Comparison of ENCODE assay signal across 24 cellular contexts in genomic region chr11:111612211-111612610, GRCh38. TPM values are rescaled to one million over a fixed set of nuclear protein-coding genes. Genes with fewer than 3 reads are reported as not detected.
DNase-seq lines count a peak whose midpoint lies in the region; ATAC-seq and TF ChIP-seq lines count a peak whose summit lies in the region.
"Had no signal": no experiment of that assay in that cellular context is flagged by ENCODE, and none has a peak within 500 bp of the region (broad histone marks: within the 10 kb centered on the region; RNA-seq: fewer than 3 reads in every experiment).

No MANE protein-coding gene starts in this region.

- POLR2A ChIA-PET in activated CD4-positive, alpha-beta T cell treated with anti-CD3 and anti-CD28 coated beads, Interleukin-2, amount 10 ng/mL, durations not matched to agents 7 days and 5 days (lab: Charles Lee) = no interaction called here

- no peak overlapping the region for H3K4me3 Mint-ChIP-seq in activated CD4-positive, alpha-beta T cell treated with anti-CD3 and anti-CD28 coated beads, Interleukin-2, amount 10 ng/mL, durations not matched to agents 7 days and 5 days
- H3K4me3 Mint-ChIP-seq: activated CD8-positive, alpha-beta T cell treated with anti-CD3 and anti-CD28 coated beads for 36 hours; activated naive CD4-positive, alpha-beta T cell treated with anti-CD3 and anti-CD28 coated beads for 36 hours; CD14-positive monocyte; naive thymus-derived CD4-positive, alpha-beta T cell; stimulated activated memory B cell treated with anti-CD40 and anti-IgM and Interleukin-4, amounts not matched to agents 10 μg/mL and 1 μg/mL and 100 μg/mL, for 72 hours; T-helper 1 cell treated with Interleukin-12 subunit alpha and Interleukin-12 subunit beta and Interleukin-4 antibody, amounts not matched to agents 30 μg/mL and 1 μg/mL, for 36 hours had no signal

- H3K36me3 Mint-ChIP-seq in activated CD4-positive, alpha-beta T cell treated with anti-CD3 and anti-CD28 coated beads, Interleukin-2, amount 10 ng/mL, durations not matched to agents 7 days and 5 days (ENCODE audit: low read depth) = no peaks in the 10 kb centered on the region

- H3K4me1 Mint-ChIP-seq in activated CD4-positive, alpha-beta T cell treated with anti-CD3 and anti-CD28 coated beads, Interleukin-2, amount 10 ng/mL, durations not matched to agents 7 days and 5 days = no peaks in the 10 kb centered on the region
- H3K4me1 Mint-ChIP-seq: CD14-positive monocyte; stimulated activated memory B cell treated with anti-CD40 and anti-IgM and Interleukin-4, amounts not matched to agents 10 μg/mL and 1 μg/mL and 100 μg/mL, for 72 hours had no signal

- TF ChIP-seq CTCF in left ventricle myocardium inferior (IDR thresholded peaks at IDR 0.05; ENCODE audit: borderline replicate concordance) (no peak), brain microvascular endothelial cell (IDR thresholded peaks at IDR 0.05; ENCODE audit: low read depth, low read length, missing control alignments) (no peak), suprapubic skin (IDR thresholded peaks at IDR 0.05) (no peak)

- H3K27me3 ChIP-seq in left ventricle myocardium inferior (ENCODE audit: low read depth) = no peaks in the 10 kb centered on the region
- no peaks in the 10 kb centered on the region for H3K27me3 ChIP-seq in brain microvascular endothelial cell (replicated peaks)
- no peaks in the 10 kb centered on the region for H3K27me3 ChIP-seq in suprapubic skin
- H3K27me3 ChIP-seq: SJCRH30 had no signal

- WGBS in suprapubic skin = 88% methylated on average over 1 of the region's 1 CpG

- intact Hi-C loops in left ventricle myocardium inferior (cut with micrococcal nuclease) (no loop called here), Right ventricle myocardium inferior (cut with DNase I) (no loop called here)

- in situ Hi-C loops in brain microvascular endothelial cell (cut with HindIII; ENCODE audit: low pct_ligation_motif_present, low sequenced_read_pairs) = no loop called here

- H3K27ac Mint-ChIP-seq in activated CD4-positive, alpha-beta T cell treated with anti-CD3 and anti-CD28 coated beads, Interleukin-2, amount 10 ng/mL, durations not matched to agents 7 days and 5 days = no peak overlapping the region
- H3K27ac Mint-ChIP-seq: activated CD8-positive, alpha-beta T cell treated with anti-CD3 and anti-CD28 coated beads for 36 hours; activated naive CD4-positive, alpha-beta T cell treated with anti-CD3 and anti-CD28 coated beads for 36 hours; naive thymus-derived CD4-positive, alpha-beta T cell; stimulated activated memory B cell treated with anti-CD40 and anti-IgM and Interleukin-4, amounts not matched to agents 10 μg/mL and 1 μg/mL and 100 μg/mL, for 72 hours; T-helper 1 cell treated with Interleukin-12 subunit alpha and Interleukin-12 subunit beta and Interleukin-4 antibody, amounts not matched to agents 30 μg/mL and 1 μg/mL, for 36 hours had no signal

- H3K27ac ChIP-seq in left ventricle myocardium inferior (replicated peaks) = peak overlapping the region; percentile 24
- peak overlapping the region; percentile 12 for H3K27ac ChIP-seq in brain microvascular endothelial cell
- peak overlapping the region; percentile 19 for H3K27ac ChIP-seq in suprapubic skin
- H3K27ac ChIP-seq: PC-9, SJCRH30, thoracic aorta had no signal

- TF ChIP-seq POLR2A in suprapubic skin (IDR thresholded peaks at IDR 0.05) = no peak
- TF ChIP-seq POLR2A in GM18505 (IDR thresholded peaks at IDR 0.05; ENCODE audit: borderline replicate concordance, extremely low read depth, insufficient read depth, insufficient read length) = no peak

- no peaks in the 10 kb centered on the region for H3K9me3 Mint-ChIP-seq in activated CD4-positive, alpha-beta T cell treated with anti-CD3 and anti-CD28 coated beads, Interleukin-2, amount 10 ng/mL, durations not matched to agents 7 days and 5 days
- H3K9me3 Mint-ChIP-seq: activated CD8-positive, alpha-beta T cell treated with anti-CD3 and anti-CD28 coated beads for 36 hours; activated naive CD4-positive, alpha-beta T cell treated with anti-CD3 and anti-CD28 coated beads for 36 hours; CD14-positive monocyte; naive thymus-derived CD4-positive, alpha-beta T cell; stimulated activated memory B cell treated with anti-CD40 and anti-IgM and Interleukin-4, amounts not matched to agents 10 μg/mL and 1 μg/mL and 100 μg/mL, for 72 hours; T-helper 1 cell treated with Interleukin-12 subunit alpha and Interleukin-12 subunit beta and Interleukin-4 antibody, amounts not matched to agents 30 μg/mL and 1 μg/mL, for 36 hours had no signal

- H3K4me3 ChIP-seq in left ventricle myocardium inferior (no peak overlapping the region), brain microvascular endothelial cell (ENCODE audit: low read depth, low read length) (no peak overlapping the region), suprapubic skin (no peak overlapping the region)
- H3K4me3 ChIP-seq: PC-9, SJCRH30, thoracic aorta had no signal

- peaks cover 14% of the 10 kb centered on the region for H3K36me3 ChIP-seq in left ventricle myocardium inferior
- no peaks in the 10 kb centered on the region for H3K36me3 ChIP-seq in brain microvascular endothelial cell (replicated peaks)
- H3K36me3 ChIP-seq in suprapubic skin = peaks cover 9% of the 10 kb centered on the region
- H3K36me3 ChIP-seq: SJCRH30, thoracic aorta had no signal

- DNase-seq in left ventricle myocardium inferior (no peak), Right ventricle myocardium inferior (ENCODE audit: missing footprints) (no peak), brain microvascular endothelial cell (no peak), left lobe of liver (ENCODE audit: low spot score) (no peak), suprapubic skin (ENCODE audit: low spot score in 2 of 2) (no peak), NCI-H748 treated with DMSO at 0.1 percent for 48 hours (lab: John Stamatoyannopoulos, UW) (no peak)
- DNase-seq in activated CD4-positive, alpha-beta T cell treated with anti-CD3 and anti-CD28 coated beads, Interleukin-2, amount 10 ng/mL, durations not matched to agents 7 days and 5 days = no peak
- DNase-seq: ACHN; activated CD8-positive, alpha-beta T cell treated with anti-CD3 and anti-CD28 coated beads for 36 hours; activated naive CD4-positive, alpha-beta T cell treated with anti-CD3 and anti-CD28 coated beads for 36 hours; GOT3; islet precursor cell; KBM-7; naive thymus-derived CD4-positive, alpha-beta T cell; NCI-H1694 treated with DMSO at 0.1 percent for 48 hours; NCI-H82; PC-9; posterior cingulate gyrus; SJCRH30 had no signal

- no peak for TF ChIP-seq EP300 in suprapubic skin (IDR thresholded peaks at IDR 0.05)

- H3K9me3 ChIP-seq in left ventricle myocardium inferior (replicated peaks) = no peaks in the 10 kb centered on the region
- H3K9me3 ChIP-seq in suprapubic skin = no peaks in the 10 kb centered on the region
- H3K9me3 ChIP-seq: SJCRH30, thoracic aorta had no signal

- CTCF ChIA-PET in activated CD4-positive, alpha-beta T cell treated with anti-CD3 and anti-CD28 coated beads, Interleukin-2, amount 10 ng/mL, durations not matched to agents 7 days and 5 days (lab: Charles Lee) = interaction anchor here (1.1 kb wide), 1 partner anchor 8 kb away, joined by 4 read pairs; no protein-coding TSS in a partner anchor

- ATAC-seq in Right ventricle myocardium inferior (no peak), left lobe of liver (peak; percentile 12), GM18505 (IDR thresholded peaks at IDR 0.05; ENCODE audit: unreplicated experiment) (no peak)
- ATAC-seq: activated CD8-positive, alpha-beta T cell treated with anti-CD3 and anti-CD28 coated beads for 36 hours; naive thymus-derived CD4-positive, alpha-beta T cell; stimulated activated memory B cell treated with anti-CD40 and anti-IgM and Interleukin-4, amounts not matched to agents 10 μg/mL and 1 μg/mL and 100 μg/mL, for 72 hours had no signal

- H3K4me1 ChIP-seq in left ventricle myocardium inferior (peaks cover 23% of the 10 kb centered on the region), suprapubic skin (peaks cover 7% of the 10 kb centered on the region)
- H3K4me1 ChIP-seq: SJCRH30 had no signal

- H3K27me3 Mint-ChIP-seq in activated CD4-positive, alpha-beta T cell treated with anti-CD3 and anti-CD28 coated beads, Interleukin-2, amount 10 ng/mL, durations not matched to agents 7 days and 5 days = no peaks in the 10 kb centered on the region
- H3K27me3 Mint-ChIP-seq: activated CD8-positive, alpha-beta T cell treated with anti-CD3 and anti-CD28 coated beads for 36 hours; naive thymus-derived CD4-positive, alpha-beta T cell; stimulated activated memory B cell treated with anti-CD40 and anti-IgM and Interleukin-4, amounts not matched to agents 10 μg/mL and 1 μg/mL and 100 μg/mL, for 72 hours had no signal

RNA-seq across cellular contexts. Expression of gene SIK2, which starts 10.0 kb away (rescaled TPM):
- total RNA-seq in left ventricle myocardium inferior = 16.3 TPM
- total RNA-seq in Right ventricle myocardium inferior = 15.9 TPM
- total RNA-seq in left lobe of liver = 23.7 TPM
- 10 to 100 TPM; 13.9 to 29.0 (median 25.1) TPM for total RNA-seq in suprapubic skin
- total RNA-seq in activated CD4-positive, alpha-beta T cell treated with anti-CD3 and anti-CD28 coated beads, Interleukin-2, amount 10 ng/mL, durations not matched to agents 7 days and 5 days = 1 to 10 TPM; 8.2 to 9.6 TPM
